25 cellular contexts compared by ENCODE assay signal in genomic region chr10:7373039-7373438, GRCh38. TPM values are rescaled to one million over a fixed set of nuclear protein-coding genes. Genes with fewer than 3 reads are reported as not detected.
DNase-seq lines count a peak whose midpoint lies in the region; TF ChIP-seq lines count a peak whose summit lies in the region.
"Had no signal": no experiment of that assay in that cellular context is flagged by ENCODE, and none has a peak within 500 bp of the region (broad histone marks: within the 10 kb centered on the region; RNA-seq: fewer than 3 reads in every experiment).

No MANE protein-coding gene starts in this region.

- no peaks in the 10 kb centered on the region for H3F3A ChIP-seq in neural progenitor cell (ENCODE audit: low read depth)

- no peak overlapping the region for H3K4me2 ChIP-seq in neural progenitor cell

- no peaks in the 10 kb centered on the region for H4K20me1 ChIP-seq in neural progenitor cell (ENCODE audit: low read depth)

- no peak overlapping the region for H3K4me3 Mint-ChIP-seq in neural progenitor cell
- H3K4me3 Mint-ChIP-seq: activated CD4-positive, alpha-beta T cell treated with anti-CD3 and anti-CD28 coated beads for 36 hours; CD4-positive, alpha-beta memory T cell; nephron progenitor cell had no signal

- no peaks in the 10 kb centered on the region for H3K27me3 Mint-ChIP-seq in neural progenitor cell (ENCODE audit: insufficient read depth, low read depth)
- H3K27me3 Mint-ChIP-seq: activated CD4-positive, alpha-beta T cell treated with anti-CD3 and anti-CD28 coated beads for 36 hours; CD4-positive, alpha-beta memory T cell; stimulated activated naive B cell treated with anti-CD40 and anti-IgM and Interleukin-4, amounts not matched to agents 10 μg/mL and 1 μg/mL and 100 μg/mL, for 72 hours had no signal

- H3K4me1 ChIP-seq in SJCRH30 (peaks cover 20% of the 10 kb centered on the region), neural progenitor cell (no peaks in the 10 kb centered on the region)
- H3K4me1 ChIP-seq: testis had no signal

- in situ Hi-C loops in KBM-7 (cut with MboI; ENCODE audit: low pct_unique_long_range_greater_than_20kb, low sequenced_read_pairs) (no loop called here), ACHN (cut with HindIII; ENCODE audit: low pct_ligation_motif_present, low pct_unique_long_range_greater_than_20kb, low sequenced_read_pairs) (no loop called here)

- H3K79me2 ChIP-seq in neural progenitor cell (ENCODE audit: low read depth) = no peaks in the 10 kb centered on the region

- no peaks in the 10 kb centered on the region for H3K27me3 ChIP-seq in SJCRH30
- no peaks in the 10 kb centered on the region for H3K27me3 ChIP-seq in neural progenitor cell
- H3K27me3 ChIP-seq: testis had no signal

- DNase-seq in SIG-M5 treated with dmso at 0.1 percent for 504 hours (lab: John Stamatoyannopoulos, UW; ENCODE audit: unreplicated experiment) (peak; percentile 40), SIG-M5 (lab: John Stamatoyannopoulos, UW) (no peak), KBM-7 (peak; percentile 54), SJCRH30 (peak; percentile 20 to 45), neural progenitor cell (ENCODE audit: low spot score) (no peak), ACHN (no peak), AG08395 (ENCODE audit: low spot score) (no peak), NCI-H2196 treated with DMSO at 0.1 percent for 48 hours (lab: John Stamatoyannopoulos, UW; ENCODE audit: unreplicated experiment) (no peak)
- DNase-seq: activated CD4-positive, alpha-beta T cell treated with anti-CD3 and anti-CD28 coated beads for 36 hours; activated effector memory CD4-positive, alpha-beta T cell treated with anti-CD3 and anti-CD28 coated beads, Interleukin-2, amount 50 U/mL, for 16 hours; activated T-cell treated with anti-CD3 and anti-CD28 coated beads, Interleukin-2, amount 50 U/mL, for 1 hour; AML-193; caudate nucleus; CD4-positive, alpha-beta memory T cell; DND-41; effector CD8-positive, alpha-beta T cell; HCEC 1CT; NCI-H1417; NCI-H2081; NCI-H226; nephron progenitor cell; OCI-M1; stimulated activated naive B cell treated with anti-CD40 and anti-IgM and Interleukin-4, amounts not matched to agents 10 μg/mL and 1 μg/mL and 100 μg/mL, for 72 hours; testis had no signal

- H3K9me3 ChIP-seq in SJCRH30 (replicated peaks) (no peaks in the 10 kb centered on the region), neural progenitor cell (ENCODE audit: low read depth) (no peaks in the 10 kb centered on the region)
- H3K9me3 ChIP-seq: testis had no signal

- peaks cover 8% of the 10 kb centered on the region for H3K9me3 Mint-ChIP-seq in neural progenitor cell
- H3K9me3 Mint-ChIP-seq: CD4-positive, alpha-beta memory T cell had no signal

- TF ChIP-seq CTCF in neural progenitor cell (IDR thresholded peaks at IDR 0.05) = no peak

- H3K9ac ChIP-seq in neural progenitor cell = no peak overlapping the region

- peak overlapping the region; percentile 78 for H3K27ac Mint-ChIP-seq in neural progenitor cell
- H3K27ac Mint-ChIP-seq: activated CD4-positive, alpha-beta T cell treated with anti-CD3 and anti-CD28 coated beads for 36 hours; nephron progenitor cell; stimulated activated naive B cell treated with anti-CD40 and anti-IgM and Interleukin-4, amounts not matched to agents 10 μg/mL and 1 μg/mL and 100 μg/mL, for 72 hours had no signal

- H3K4me1 Mint-ChIP-seq in neural progenitor cell = no peaks in the 10 kb centered on the region

- H2AFZ ChIP-seq in neural progenitor cell (replicated peaks) = no peak overlapping the region

- no peak overlapping the region for H3K27ac ChIP-seq in SJCRH30
- no peak overlapping the region for H3K27ac ChIP-seq in neural progenitor cell
- H3K27ac ChIP-seq: coronary artery, testis had no signal

- H3K36me3 Mint-ChIP-seq in neural progenitor cell = peaks cover 35% of the 10 kb centered on the region

- no peak overlapping the region for H3K4me3 ChIP-seq in SJCRH30
- no peak overlapping the region for H3K4me3 ChIP-seq in neural progenitor cell
- H3K4me3 ChIP-seq: coronary artery, testis had no signal

- no peaks in the 10 kb centered on the region; the same call in 1 of the 2 replicates for H3K36me3 ChIP-seq in SJCRH30
- no peaks in the 10 kb centered on the region for H3K36me3 ChIP-seq in neural progenitor cell

RNA-seq across cellular contexts. Expression of gene SFMBT2, which starts 37.8 kb away (rescaled TPM):
- 7.4 and 8.2 TPM in 2 replicates for total RNA-seq in SJCRH30 (2014; rRNA removed; shearing (Covaris generic))
- 1.8 and 2.6 TPM in 2 replicates for total RNA-seq in neural progenitor cell (ENCODE audit: low replicate concordance)

Comparison
In these comparisons a context has a peak if more than half of its experiments do, and no peak if none do; other contexts are left out.
1. DNase-seq: peak in SIG-M5 treated with dmso at 0.1 percent for 504 hours (single experiment), KBM-7 (single experiment) and SJCRH30 (2 of 2); none in SIG-M5 (single experiment), neural progenitor cell (single experiment), ACHN (single experiment), AG08395 (single experiment) and NCI-H2196 treated with DMSO at 0.1 percent for 48 hours (single experiment).